ENCODE assay signal across 34 cellular contexts in the genomic region with DNA sequence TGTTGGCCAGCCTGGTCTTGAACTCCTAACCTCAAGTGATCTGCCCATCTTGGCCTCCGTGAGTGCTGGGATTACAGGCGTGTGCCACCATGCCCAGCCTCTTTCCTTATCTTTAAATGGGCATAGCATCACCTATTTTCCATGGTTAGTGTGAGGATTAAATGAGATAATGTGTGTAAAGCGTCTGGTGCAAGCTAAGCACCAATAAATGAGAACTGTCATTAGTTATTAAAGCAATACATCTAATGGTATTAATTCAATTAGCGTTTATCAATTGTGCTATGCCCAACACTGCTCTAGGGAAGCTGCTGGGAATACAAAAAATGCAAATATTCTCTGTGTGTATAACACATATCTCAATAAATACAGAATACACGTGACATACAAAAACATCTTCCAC.
"Had no signal": no experiment of that assay in that cellular context is flagged by ENCODE, and none has a peak within 500 bp of the region (broad histone marks: within the 10 kb centered on the region; RNA-seq: fewer than 3 reads in every experiment).

No MANE protein-coding gene starts in this region.

- ATAC-seq: activated naive CD4-positive, alpha-beta T cell treated with anti-CD3 and anti-CD28 coated beads, Interleukin-2, amount 50 U/mL, for 72 hours; activated naive CD8-positive, alpha-beta T cell treated with anti-CD3 and anti-CD28 coated beads, Interleukin-2, amount 50 U/mL, for 24 hours; activated T-cell treated with anti-CD3 and anti-CD28 coated beads, Interleukin-2, amount 50 U/mL, for 4 hours; activated T-cell treated with anti-CD3 and anti-CD28 coated beads, Interleukin-2, amount 50 U/mL, for 72 hours; activated T-helper 17 cell treated with anti-CD3 and anti-CD28 coated beads, Interleukin-2, amount 50 U/mL, for 72 hours; body of pancreas had no signal

- H3K27me3 ChIP-seq: adrenal gland, ascending aorta, body of pancreas, brain microvascular endothelial cell, breast epithelium, cardiac muscle cell, colonic mucosa had no signal

- H3K36me3 ChIP-seq: adrenal gland, brain microvascular endothelial cell, breast epithelium, cardiac muscle cell, colonic mucosa had no signal

- H3K4me3 ChIP-seq: adrenal gland, ascending aorta, body of pancreas, breast epithelium, cardiac muscle cell, colonic mucosa had no signal

- H3K27ac ChIP-seq: adrenal gland, ascending aorta, body of pancreas, brain microvascular endothelial cell, breast epithelium, cardiac muscle cell, colonic mucosa had no signal

- DNase-seq: activated effector memory CD4-positive, alpha-beta T cell treated with anti-CD3 and anti-CD28 coated beads, Interleukin-2, amount 50 U/mL, for 16 hours; activated effector memory CD4-positive, alpha-beta T cell treated with Interleukin-2 at 50 U/mL for 16 hours; activated gamma-delta T cell; activated gamma-delta T cell treated with Interleukin-2 at 50 U/mL for 16 hours; activated naive CD4-positive, alpha-beta T cell; activated naive CD4-positive, alpha-beta T cell treated with anti-CD3 and anti-CD28 coated beads for 36 hours; activated naive CD4-positive, alpha-beta T cell treated with anti-CD3 and anti-CD28 coated beads, Interleukin-2, amount 10 ng/mL, durations not matched to agents 7 days and 5 days; activated naive CD4-positive, alpha-beta T cell treated with anti-CD3 and anti-CD28 coated beads, Interleukin-2, amount 50 U/mL, for 16 hours; activated naive CD4-positive, alpha-beta T cell treated with Interleukin-2 at 50 U/mL for 16 hours; activated naive CD8-positive, alpha-beta T cell treated with anti-CD3 and anti-CD28 coated beads for 36 hours; activated naive CD8-positive, alpha-beta T cell treated with anti-CD3 and anti-CD28 coated beads, Interleukin-2, amount 10 ng/mL, durations not matched to agents 7 days and 5 days; activated naive CD8-positive, alpha-beta T cell treated with anti-CD3 and anti-CD28 coated beads, Interleukin-2, amount 50 U/mL, for 24 hours; activated T-cell treated with anti-CD3 and anti-CD28 coated beads, Interleukin-2, amount 50 U/mL, for 4 hours; activated T-cell treated with anti-CD3 and anti-CD28 coated beads, Interleukin-2, amount 50 U/mL, for 48 hours; activated T-cell treated with anti-CD3 and anti-CD28 coated beads, Interleukin-2, amount 50 U/mL, for 72 hours; adrenal gland; amniotic stem cell; amygdala; anterior cingulate cortex; aorta; body of pancreas; brain microvascular endothelial cell; caudate nucleus; central memory CD4-positive, alpha-beta T cell; cerebellar nuclear complex; colonic mucosa had no signal

- H3K9me3 ChIP-seq: adrenal gland, ascending aorta, body of pancreas, breast epithelium, colonic mucosa had no signal

- FAIRE-seq: astrocyte, bronchial epithelial cell, colon had no signal

- H3K4me1 ChIP-seq: ascending aorta, breast epithelium, colonic mucosa had no signal
